ENCODE assay signal across 13 cellular contexts in the genomic region with DNA sequence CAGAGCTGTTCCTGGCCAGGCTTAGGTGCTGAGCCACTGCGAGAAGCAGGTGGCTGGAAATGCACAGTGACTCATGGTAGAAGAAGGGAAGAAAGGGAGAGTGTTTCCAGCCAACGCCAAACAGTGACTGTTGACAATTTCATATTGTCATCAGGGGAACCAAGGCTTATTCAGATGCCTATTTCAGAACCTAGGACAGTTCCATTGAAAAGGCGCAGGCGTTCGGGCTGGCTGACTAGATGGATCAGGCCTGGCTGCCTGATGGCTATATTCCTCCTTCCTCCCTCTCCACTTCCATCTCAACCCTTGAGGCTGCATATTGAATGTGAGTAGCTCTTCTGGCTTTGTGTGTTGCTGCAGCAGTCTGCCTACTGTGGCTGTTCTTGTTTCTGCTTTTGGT.
DNase-seq lines count a peak whose midpoint lies in the region; ATAC-seq and TF ChIP-seq lines count a peak whose summit lies in the region.
"Had no signal": no experiment of that assay in that cellular context is flagged by ENCODE, and none has a peak within 500 bp of the region (broad histone marks: within the 10 kb centered on the region; RNA-seq: fewer than 3 reads in every experiment).

No MANE protein-coding gene starts in this region.

- ATAC-seq in GM18519 (IDR thresholded peaks at IDR 0.05; ENCODE audit: low FRiP score, unreplicated experiment) (no peak), GM21526 (IDR thresholded peaks at IDR 0.05; ENCODE audit: low FRiP score, unreplicated experiment) (no peak)
- ATAC-seq: activated CD8-positive, alpha-beta T cell treated with anti-CD3 and anti-CD28 coated beads, Interleukin-2, amount 10 ng/mL, durations not matched to agents 7 days and 5 days; heart right ventricle had no signal

- no peak for TF ChIP-seq CTCF in fibroblast of mammary gland (conservative IDR thresholded peaks at IDR 0.05; ENCODE audit: control insufficient read depth, insufficient read depth, low read depth, low read length)

- DNase-seq in NCI-H146 (lab: John Stamatoyannopoulos, UW): peak; percentile 16
- no peak for DNase-seq in NCI-H146 treated with DMSO at 0.1 percent for 48 hours (lab: John Stamatoyannopoulos, UW; ENCODE audit: unreplicated experiment)
- DNase-seq in RPMI8226: peak; percentile 16
- peak; percentile 35 for DNase-seq in fibroblast of mammary gland (ENCODE audit: low read depth)
- peak; percentile 8 for DNase-seq in stromal cell of bone marrow (ENCODE audit: low read depth)
- no peak for DNase-seq in NCI-H128 (lab: John Stamatoyannopoulos, UW; ENCODE audit: unreplicated experiment)
- DNase-seq: activated CD8-positive, alpha-beta T cell treated with anti-CD3 and anti-CD28 coated beads, Interleukin-2, amount 10 ng/mL, durations not matched to agents 7 days and 5 days; aorta; heart right ventricle; SIG-M5 had no signal

- H3K4me3 ChIP-seq in fibroblast of mammary gland (ENCODE audit: control insufficient read depth, low read depth, low read length): no peak overlapping the region
- H3K4me3 ChIP-seq: heart right ventricle, tibial nerve had no signal

Comparison
In these comparisons a context has a peak if more than half of its experiments do, and no peak if none do; other contexts are left out.
1. DNase-seq: peak in NCI-H146 (single experiment), RPMI8226 (single experiment), fibroblast of mammary gland (single experiment) and stromal cell of bone marrow (single experiment); none in NCI-H146 treated with DMSO at 0.1 percent for 48 hours (single experiment) and NCI-H128 (single experiment).